ENCODE assay signal across 1 cellular context in genomic region chr19:33727331-33728028, GRCh38.
TF ChIP-seq lines count a peak whose summit lies in the region.

No MANE protein-coding gene starts in this region.

TF ChIP-seq in GM23338, 12 proteins besides CTCF, POLR2A, EP300 and RAD21 (continued from another document):
- TF ChIP-seq ZNF462 (CRISPR knock-in tag; IDR thresholded peaks at IDR 0.05), result no peak
- no peak for TF ChIP-seq STAT1 (IDR thresholded peaks at IDR 0.05; ENCODE audit: unreplicated experiment)
- no peak for TF ChIP-seq POLR2AphosphoS5 (IDR thresholded peaks at IDR 0.05; ENCODE audit: low read depth)
- no peak for TF ChIP-seq REST (IDR thresholded peaks at IDR 0.05; ENCODE audit: unreplicated experiment)
- TF ChIP-seq JUNB (IDR thresholded peaks at IDR 0.05; ENCODE audit: unreplicated experiment), result no peak
- TF ChIP-seq EZH2phosphoT487 (IDR thresholded peaks at IDR 0.05; ENCODE audit: unreplicated experiment), result no peak
TF ChIP-seq in GM23338: peak in this region for 0.
